ENCODE assay signal across 4 cellular contexts in the genomic region with DNA sequence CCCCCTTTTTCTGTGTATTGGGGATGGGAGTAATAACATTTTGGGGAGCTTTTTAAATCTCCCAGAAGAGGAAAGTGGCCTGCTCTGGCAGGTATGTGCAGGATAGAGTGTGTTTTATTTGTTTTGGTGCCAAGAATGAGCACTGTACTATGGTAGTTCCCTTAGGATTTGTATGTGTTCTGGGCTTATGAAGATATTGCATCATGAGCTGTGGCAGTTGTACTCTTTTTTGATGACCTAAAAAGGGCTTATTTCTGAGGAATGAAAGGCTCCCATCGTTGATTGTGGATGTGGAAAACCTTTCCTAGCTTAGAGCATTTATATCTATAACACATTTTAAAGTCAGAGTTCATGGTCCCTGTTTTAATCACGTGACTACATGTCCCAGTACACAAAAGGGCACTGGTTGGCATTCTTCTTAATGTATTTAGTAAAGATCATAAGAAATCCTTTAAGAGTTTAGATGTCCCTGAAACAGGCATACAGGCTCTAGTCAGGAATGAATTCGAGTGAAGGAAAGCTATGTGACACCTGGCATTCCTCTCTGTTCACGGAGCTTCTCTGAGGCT. TPM values are rescaled to one million over a fixed set of nuclear protein-coding genes. Genes with fewer than 3 reads are reported as not detected.
"Had no signal": no experiment of that assay in that cellular context is flagged by ENCODE, and none has a peak within 500 bp of the region (broad histone marks: within the 10 kb centered on the region; RNA-seq: fewer than 3 reads in every experiment).

No MANE protein-coding gene starts in this region.

RNA-seq across cellular contexts. Expression of a gene that starts 47.0 kb away (rescaled TPM):
- total RNA-seq: aorta, LHCN-M2, PC-3, Right ventricle myocardium superior had no signal
- polyA plus RNA-seq: aorta had no signal
